Comparison of ENCODE assay signal across 8 cellular contexts in genomic region chr4:122716825-122717448, GRCh38. TPM values are rescaled to one million over a fixed set of nuclear protein-coding genes. Genes with fewer than 3 reads are reported as not detected.
A peak's percentile ranks its signal among the peaks of the same experiment; 100 is the strongest.
DNase-seq lines count a peak whose midpoint lies in the region; ATAC-seq, FAIRE-seq and TF ChIP-seq lines count a peak whose summit lies in the region.

No MANE protein-coding gene starts in this region.

- H3K27me3 ChIP-seq in right lobe of liver = no peaks in the 10 kb centered on the region

- H3K4me1 ChIP-seq in right lobe of liver = no peaks in the 10 kb centered on the region

- FAIRE-seq in colon (lab: Jason Lieb, UNC) = peak; percentile 18

- no peaks in the 10 kb centered on the region for H3K36me3 ChIP-seq in right lobe of liver

- peak; percentile 94 for ATAC-seq in HG02642 (IDR thresholded peaks at IDR 0.05; ENCODE audit: poor library complexity, unreplicated experiment)
- ATAC-seq in right lobe of liver = peak; percentile 89 to 94 (median 91)

- no peak overlapping the region for H3K4me3 ChIP-seq in GM12865 (ENCODE audit: low read depth, low read length)
- H3K4me3 ChIP-seq in right lobe of liver = no peak overlapping the region

- H3K27ac ChIP-seq in 22Rv1 (no peak overlapping the region), right lobe of liver (no peak overlapping the region)

- H3K9me3 ChIP-seq in right lobe of liver = no peaks in the 10 kb centered on the region

- TF ChIP-seq CTCF in 22Rv1 (IDR thresholded peaks at IDR 0.05) (peak; percentile 90), GM12865 (IDR thresholded peaks at IDR 0.05; ENCODE audit: insufficient read depth, low read depth, low read length, missing control alignments) (peak; percentile 89), right lobe of liver (IDR thresholded peaks at IDR 0.05) (peak; percentile 48 to 87 (median 82))

- intact Hi-C loops in right lobe of liver (cut with DNase I) = no loop called here

- DNase-seq in GM12865 (ENCODE audit: low read depth) = peak; percentile 75
- peak; percentile 15 for DNase-seq in NCI-H146 treated with DMSO at 0.1 percent for 48 hours (lab: John Stamatoyannopoulos, UW; ENCODE audit: unreplicated experiment)
- peak; percentile 89 for DNase-seq in activated CD4-positive, alpha-beta T cell treated with anti-CD3 and anti-CD28 coated beads for 48 hours
- peak; percentile 65 to 72 (median 69) for DNase-seq in right lobe of liver
- peak; percentile 58 for DNase-seq in stimulated activated CD8-positive, alpha-beta memory T cell treated with anti-CD3 and anti-CD28 coated beads, Interleukin-15, amount 100 ng/mL, for 1 hour (ENCODE audit: low read depth)

- 10% methylated on average over 4 of the region's 4 CpGs for WGBS in right lobe of liver (ENCODE audit: insufficient coverage, low coverage, low lambda C conversion rate, missing lambda C conversion rate)

- TF ChIP-seq POLR2A in right lobe of liver (IDR thresholded peaks at IDR 0.05) = no peak

RNA-seq across cellular contexts. Expression of gene BBS12, which starts 15.6 kb away (rescaled TPM):
- 1 to 10 TPM in 1 of 6 experiments, under 1 TPM in 5; 0.25 to 1.1 (median 0.65) TPM for total RNA-seq in right lobe of liver

Comparison
In these comparisons a context has a peak if more than half of its experiments do, and no peak if none do; other contexts are left out.
1. DNase-seq: peak in every context shown above with its lines; median percentile 89 in activated CD4-positive, alpha-beta T cell treated with anti-CD3 and anti-CD28 coated beads for 48 hours; 75 in GM12865; 69 in right lobe of liver; 58 in stimulated activated CD8-positive, alpha-beta memory T cell treated with anti-CD3 and anti-CD28 coated beads, Interleukin-15, amount 100 ng/mL, for 1 hour; 15 in NCI-H146 treated with DMSO at 0.1 percent for 48 hours.